In genomic region chr11:128336203-128336602, GRCh38 we compare ENCODE assay signal across 12 cellular contexts.
DNase-seq lines count a peak whose midpoint lies in the region; ATAC-seq and TF ChIP-seq lines count a peak whose summit lies in the region.
"Had no signal": no experiment of that assay in that cellular context is flagged by ENCODE, and none has a peak within 500 bp of the region (broad histone marks: within the 10 kb centered on the region; RNA-seq: fewer than 3 reads in every experiment).

No MANE protein-coding gene starts in this region.

- peaks cover 29% of the 10 kb centered on the region for H3K4me1 ChIP-seq in CD4-positive, CD25-positive, alpha-beta regulatory T cell (ENCODE audit: control insufficient read depth, insufficient read depth, low read length, poor library complexity, severe bottlenecking)
- H3K4me1 ChIP-seq in parathyroid adenoma (no peaks in the 10 kb centered on the region), OCI-LY7 (ENCODE audit: insufficient read depth, low read length, poor library complexity, severe bottlenecking) (peaks cover 8% of the 10 kb centered on the region)

- peaks cover 26 to 61% (median 39%) of the 10 kb centered on the region in 4 donors for H3K4me1 Mint-ChIP-seq in CD4-positive, CD25-positive, alpha-beta regulatory T cell

- intact Hi-C loops in OCI-LY7 (cut with micrococcal nuclease; ENCODE audit: unreplicated experiment): no loop called here

- no peak overlapping the region for H3K4me2 ChIP-seq in parathyroid adenoma (ENCODE audit: low read length)
- H3K4me2 ChIP-seq in OCI-LY7 (ENCODE audit: low read length): no peak overlapping the region

- H3K9ac ChIP-seq in parathyroid adenoma: no peak overlapping the region

- no peaks in the 10 kb centered on the region for H3K36me3 Mint-ChIP-seq in CD4-positive, CD25-positive, alpha-beta regulatory T cell

- ATAC-seq in CD4-positive, CD25-positive, alpha-beta regulatory T cell (ENCODE audit: low read depth in 2 of 2): no peak
- no peak for ATAC-seq in GM19452 (IDR thresholded peaks at IDR 0.05; ENCODE audit: unreplicated experiment)

- no peak for DNase-seq in CD4-positive, CD25-positive, alpha-beta regulatory T cell
- peak; percentile 99 for DNase-seq in RPMI7951 (ENCODE audit: low read depth)
- peak; percentile 24 for DNase-seq in glomerular visceral epithelial cell (ENCODE audit: extremely low spot score)
- DNase-seq in OCI-LY7 (ENCODE audit: low spot score): no peak
- DNase-seq in nucleus accumbens (lab: John Stamatoyannopoulos, UW): no peak
- DNase-seq in MV-4-11 (lab: John Stamatoyannopoulos, UW): no peak
- DNase-seq: activated gamma-delta T cell, NCI-H187, T-helper 9 cell had no signal

- BruUV-seq in OCI-LY7 (replicated peaks; lab: Mats Ljungman, UMichigan): no TSS peak

- no peaks in the 10 kb centered on the region for H3K27me3 ChIP-seq in CD4-positive, CD25-positive, alpha-beta regulatory T cell (ENCODE audit: control insufficient read depth, insufficient read depth, low read length)
- no peaks in the 10 kb centered on the region for H3K27me3 ChIP-seq in parathyroid adenoma (ENCODE audit: control insufficient read depth, insufficient read depth, low read length)
- H3K27me3 ChIP-seq: neutrophil had no signal

- no peaks in the 10 kb centered on the region for H3K9me2 ChIP-seq in OCI-LY7 (ENCODE audit: insufficient read depth, low read length)

- H2AFZ ChIP-seq in parathyroid adenoma (no peak overlapping the region), OCI-LY7 (ENCODE audit: low read length) (no peak overlapping the region)

- H3K27ac Mint-ChIP-seq in CD4-positive, CD25-positive, alpha-beta regulatory T cell: peak overlapping the region in 2 of 3 donors; percentile 32 to 69

- no peaks in the 10 kb centered on the region for H3K27me3 Mint-ChIP-seq in CD4-positive, CD25-positive, alpha-beta regulatory T cell

- H3K79me2 ChIP-seq in parathyroid adenoma (no peaks in the 10 kb centered on the region), OCI-LY7 (ENCODE audit: insufficient read depth, low read depth, low read length) (no peaks in the 10 kb centered on the region)

- H4K20me1 ChIP-seq in OCI-LY7 (ENCODE audit: insufficient read depth, low read length): no peaks in the 10 kb centered on the region

- CTCF ChIA-PET in OCI-LY7 (lab: Charles Lee; ENCODE audit: unreplicated experiment): no interaction called here

- H3K36me3 ChIP-seq in CD4-positive, CD25-positive, alpha-beta regulatory T cell (ENCODE audit: control insufficient read depth, insufficient read depth, low read length): no peaks in the 10 kb centered on the region
- no peaks in the 10 kb centered on the region for H3K36me3 ChIP-seq in parathyroid adenoma (ENCODE audit: control insufficient read depth, insufficient read depth, low read length)
- no peaks in the 10 kb centered on the region for H3K36me3 ChIP-seq in OCI-LY7 (ENCODE audit: insufficient read depth, low read length)
- H3K36me3 ChIP-seq: neutrophil had no signal

- POLR2A ChIA-PET in OCI-LY7 (lab: Charles Lee): interaction anchor here (0.8 to 0.9 kb wide), 2 partner anchors 10 to 13 kb away, joined by 3 read pairs; no protein-coding TSS in a partner anchor

- H3K27ac ChIP-seq in CD4-positive, CD25-positive, alpha-beta regulatory T cell (ENCODE audit: insufficient read depth, low read length, poor library complexity, severe bottlenecking): no peak overlapping the region
- H3K27ac ChIP-seq in parathyroid adenoma (peak overlapping the region; percentile 67), OCI-LY7 (ENCODE audit: low read depth, low read length, poor library complexity, severe bottlenecking) (no peak overlapping the region)
- H3K27ac ChIP-seq: neutrophil had no signal

- no peaks in the 10 kb centered on the region for H3K9me3 Mint-ChIP-seq in CD4-positive, CD25-positive, alpha-beta regulatory T cell

- TF ChIP-seq CTCF in parathyroid adenoma (IDR thresholded peaks at IDR 0.05) (no peak), OCI-LY7 (conservative IDR thresholded peaks at IDR 0.05; ENCODE audit: low read length) (no peak)

- no peaks in the 10 kb centered on the region for H3K9me3 ChIP-seq in CD4-positive, CD25-positive, alpha-beta regulatory T cell (ENCODE audit: control insufficient read depth in 2 of 2, low read length in 2 of 2)
- H3K9me3 ChIP-seq in parathyroid adenoma (ENCODE audit: control insufficient read depth, low read length) (no peaks in the 10 kb centered on the region), OCI-LY7 (ENCODE audit: low read length) (no peaks in the 10 kb centered on the region)
- H3K9me3 ChIP-seq: neutrophil had no signal

- H3K4me3 Mint-ChIP-seq in CD4-positive, CD25-positive, alpha-beta regulatory T cell: no peak overlapping the region

- no peak overlapping the region for H3K4me3 ChIP-seq in CD4-positive, CD25-positive, alpha-beta regulatory T cell (ENCODE audit: low read depth, low read length)
- H3K4me3 ChIP-seq in parathyroid adenoma (ENCODE audit: low read depth, low read length) (no peak overlapping the region), OCI-LY7 (ENCODE audit: low read depth, low read length, poor library complexity, severe bottlenecking) (no peak overlapping the region)

Comparison
In these comparisons a context has a peak if more than half of its experiments do, and no peak if none do; other contexts are left out.
1. DNase-seq: peak in RPMI7951 (single experiment) and glomerular visceral epithelial cell (single experiment); none in CD4-positive, CD25-positive, alpha-beta regulatory T cell (0 of 3), OCI-LY7 (single experiment), nucleus accumbens (0 of 56) and MV-4-11 (single experiment).